In genomic region chrX:20116087-20116574, GRCh38 we compare ENCODE assay signal across 10 cellular contexts. TPM values are rescaled to one million over a fixed set of nuclear protein-coding genes. Genes with fewer than 3 reads are reported as not detected.
A peak's percentile ranks its signal among the peaks of the same experiment; 100 is the strongest.
DNase-seq lines count a peak whose midpoint lies in the region; ATAC-seq and TF ChIP-seq lines count a peak whose summit lies in the region.
"Had no signal": no experiment of that assay in that cellular context is flagged by ENCODE, and none has a peak within 500 bp of the region (broad histone marks: within the 10 kb centered on the region; RNA-seq: fewer than 3 reads in every experiment).

No MANE protein-coding gene starts in this region.

- H3K4me3 ChIP-seq in kidney epithelial cell (ENCODE audit: low read depth, low read length), result peak overlapping the region; percentile 27
- H3K4me3 ChIP-seq in suprapubic skin, result peak overlapping the region; percentile 41

- peak overlapping the region; percentile 64 for H3K4me3 Mint-ChIP-seq in activated CD4-positive, alpha-beta T cell treated with anti-CD3 and anti-CD28 coated beads, Interleukin-2, amount 10 ng/mL, durations not matched to agents 24 days and 14 days
- H3K4me3 Mint-ChIP-seq in activated T-helper 2 cell treated with anti-CD3 and anti-CD28 coated beads, Interferon-gamma antibody, Interleukin-2, Interleukin-4, amounts not matched to agents 10 μg/mL and 5 μg/mL and 100 μg/mL, durations not matched to agents 14 hours and 24 hours and 36 hours (ENCODE audit: low read depth), result peak overlapping the region; percentile 17

- H3K4me1 ChIP-seq in suprapubic skin, result peaks cover 11% of the 10 kb centered on the region

- DNase-seq in activated CD4-positive, alpha-beta T cell treated with anti-CD3 and anti-CD28 coated beads, Interleukin-2, amount 10 ng/mL, durations not matched to agents 24 days and 14 days, result no peak
- no peak for DNase-seq in activated CD4-positive, alpha-beta T cell treated with anti-CD3 and anti-CD28 coated beads, Interleukin-2, amount 50 U/mL, for 1 hour
- no peak for DNase-seq in activated T-helper 2 cell treated with anti-CD3 and anti-CD28 coated beads, Interferon-gamma antibody, Interleukin-2, Interleukin-4, amounts not matched to agents 10 μg/mL and 5 μg/mL and 100 μg/mL, durations not matched to agents 14 hours and 24 hours and 36 hours (ENCODE audit: low spot score)
- DNase-seq in kidney epithelial cell (ENCODE audit: low read depth), result no peak
- no peak for DNase-seq in suprapubic skin (ENCODE audit: low spot score in 2 of 2)
- DNase-seq in ACHN, result no peak
- DNase-seq: PC-3; stimulated activated CD4-positive, alpha-beta T cell treated with anti-CD3 and anti-CD28 coated beads, Interleukin-2, amount 100 ng/mL, for 48 hours had no signal

- in situ Hi-C loops in ACHN (cut with HindIII; ENCODE audit: low pct_ligation_motif_present, low pct_unique_long_range_greater_than_20kb, low sequenced_read_pairs), result no loop called here

- H3K27ac Mint-ChIP-seq in activated CD4-positive, alpha-beta T cell treated with anti-CD3 and anti-CD28 coated beads, Interleukin-2, amount 10 ng/mL, durations not matched to agents 24 days and 14 days, result no peak overlapping the region
- no peak overlapping the region for H3K27ac Mint-ChIP-seq in activated T-helper 2 cell treated with anti-CD3 and anti-CD28 coated beads, Interferon-gamma antibody, Interleukin-2, Interleukin-4, amounts not matched to agents 10 μg/mL and 5 μg/mL and 100 μg/mL, durations not matched to agents 14 hours and 24 hours and 36 hours

- no peak for TF ChIP-seq EP300 in suprapubic skin (IDR thresholded peaks at IDR 0.05)

- H3K27me3 ChIP-seq in kidney epithelial cell (ENCODE audit: control insufficient read depth, insufficient read depth, low read length) (peaks cover 18% of the 10 kb centered on the region), suprapubic skin (peaks cover 16% of the 10 kb centered on the region)

- peaks cover 3% of the 10 kb centered on the region for H3K4me1 Mint-ChIP-seq in activated CD4-positive, alpha-beta T cell treated with anti-CD3 and anti-CD28 coated beads, Interleukin-2, amount 10 ng/mL, durations not matched to agents 24 days and 14 days
- H3K4me1 Mint-ChIP-seq in activated T-helper 2 cell treated with anti-CD3 and anti-CD28 coated beads, Interferon-gamma antibody, Interleukin-2, Interleukin-4, amounts not matched to agents 10 μg/mL and 5 μg/mL and 100 μg/mL, durations not matched to agents 14 hours and 24 hours and 36 hours (ENCODE audit: low read depth), result peaks cover 1% of the 10 kb centered on the region

- H3K36me3 Mint-ChIP-seq in activated CD4-positive, alpha-beta T cell treated with anti-CD3 and anti-CD28 coated beads, Interleukin-2, amount 10 ng/mL, durations not matched to agents 24 days and 14 days (ENCODE audit: low read depth), result no peaks in the 10 kb centered on the region
- no peaks in the 10 kb centered on the region for H3K36me3 Mint-ChIP-seq in activated T-helper 2 cell treated with anti-CD3 and anti-CD28 coated beads, Interferon-gamma antibody, Interleukin-2, Interleukin-4, amounts not matched to agents 10 μg/mL and 5 μg/mL and 100 μg/mL, durations not matched to agents 14 hours and 24 hours and 36 hours (ENCODE audit: low read depth)

- H3K27me3 Mint-ChIP-seq in activated CD4-positive, alpha-beta T cell treated with anti-CD3 and anti-CD28 coated beads, Interleukin-2, amount 10 ng/mL, durations not matched to agents 24 days and 14 days, result peaks cover 15% of the 10 kb centered on the region
- H3K27me3 Mint-ChIP-seq in activated T-helper 2 cell treated with anti-CD3 and anti-CD28 coated beads, Interferon-gamma antibody, Interleukin-2, Interleukin-4, amounts not matched to agents 10 μg/mL and 5 μg/mL and 100 μg/mL, durations not matched to agents 14 hours and 24 hours and 36 hours (ENCODE audit: low read depth), result peaks cover 30% of the 10 kb centered on the region

- no peak for ATAC-seq in HG02938 (IDR thresholded peaks at IDR 0.05; ENCODE audit: unreplicated experiment)
- ATAC-seq in HG03457 (IDR thresholded peaks at IDR 0.05; ENCODE audit: unreplicated experiment), result no peak
- ATAC-seq: PC-3 had no signal

- H3K9me3 ChIP-seq in suprapubic skin, result no peaks in the 10 kb centered on the region

- 26% methylated on average over 13 of the region's 47 CpGs for WGBS in suprapubic skin

- TF ChIP-seq CTCF in kidney epithelial cell (IDR thresholded peaks at IDR 0.05; ENCODE audit: insufficient read depth, low read length, poor library complexity, severe bottlenecking), result no peak
- no peak for TF ChIP-seq CTCF in suprapubic skin (IDR thresholded peaks at IDR 0.05)

- no peak for TF ChIP-seq POLR2A in suprapubic skin (IDR thresholded peaks at IDR 0.05)

- no peaks in the 10 kb centered on the region for H3K9me3 Mint-ChIP-seq in activated CD4-positive, alpha-beta T cell treated with anti-CD3 and anti-CD28 coated beads, Interleukin-2, amount 10 ng/mL, durations not matched to agents 24 days and 14 days
- H3K9me3 Mint-ChIP-seq in activated T-helper 2 cell treated with anti-CD3 and anti-CD28 coated beads, Interferon-gamma antibody, Interleukin-2, Interleukin-4, amounts not matched to agents 10 μg/mL and 5 μg/mL and 100 μg/mL, durations not matched to agents 14 hours and 24 hours and 36 hours, result no peaks in the 10 kb centered on the region

- H3K36me3 ChIP-seq in kidney epithelial cell (ENCODE audit: control insufficient read depth, insufficient read depth, low read length) (no peaks in the 10 kb centered on the region), suprapubic skin (no peaks in the 10 kb centered on the region)

- no peak overlapping the region for H3K27ac ChIP-seq in suprapubic skin

- intact Hi-C loops in activated CD4-positive, alpha-beta T cell treated with anti-CD3 and anti-CD28 coated beads, Interleukin-2, amount 10 ng/mL, durations not matched to agents 24 days and 14 days (cut with micrococcal nuclease), result no loop called here
- intact Hi-C loops in activated T-helper 2 cell treated with anti-CD3 and anti-CD28 coated beads, Interferon-gamma antibody, Interleukin-2, Interleukin-4, amounts not matched to agents 10 μg/mL and 5 μg/mL and 100 μg/mL, durations not matched to agents 14 hours and 24 hours and 36 hours (cut with micrococcal nuclease), result no loop called here

RNA-seq across cellular contexts. Expression of gene MAP7D2, which starts 0.6 kb away (rescaled TPM):
- 0.23 and 0.50 TPM in 2 replicates for total RNA-seq in activated CD4-positive, alpha-beta T cell treated with anti-CD3 and anti-CD28 coated beads, Interleukin-2, amount 10 ng/mL, durations not matched to agents 24 days and 14 days
- total RNA-seq in activated T-helper 2 cell treated with anti-CD3 and anti-CD28 coated beads, Interferon-gamma antibody, Interleukin-2, Interleukin-4, amounts not matched to agents 10 μg/mL and 5 μg/mL and 100 μg/mL, durations not matched to agents 14 hours and 24 hours and 36 hours, result 0.21 and 0.46 TPM in 2 replicates
- 2.0 and 2.1 TPM in 2 replicates for total RNA-seq in kidney epithelial cell
- 1 to 10 TPM in 2 of 4 donors, under 1 TPM in 1, not detected in 1; 0.78 to 6.3 (median 1.4) TPM for total RNA-seq in suprapubic skin

RNA-seq across cellular contexts. Expression of gene EIF1AX, which starts 25.5 kb away (rescaled TPM):
- 112 and 118 TPM in 2 replicates for total RNA-seq in activated CD4-positive, alpha-beta T cell treated with anti-CD3 and anti-CD28 coated beads, Interleukin-2, amount 10 ng/mL, durations not matched to agents 24 days and 14 days
- 94.1 and 94.5 TPM in 2 replicates for total RNA-seq in activated T-helper 2 cell treated with anti-CD3 and anti-CD28 coated beads, Interferon-gamma antibody, Interleukin-2, Interleukin-4, amounts not matched to agents 10 μg/mL and 5 μg/mL and 100 μg/mL, durations not matched to agents 14 hours and 24 hours and 36 hours
- total RNA-seq in kidney epithelial cell (37.4 and 44.7 TPM in 2 replicates), suprapubic skin (10 to 100 TPM; 41.5 to 56.8 (median 45.2) TPM)
